Comparison of ENCODE assay signal across 16 cellular contexts in genomic region chr7:78691584-78691983, GRCh38.
"Had no signal": no experiment of that assay in that cellular context is flagged by ENCODE, and none has a peak within 500 bp of the region (broad histone marks: within the 10 kb centered on the region; RNA-seq: fewer than 3 reads in every experiment).

No MANE protein-coding gene starts in this region.

- H3K27ac Mint-ChIP-seq: activated CD4-positive, alpha-beta T cell treated with anti-CD3 and anti-CD28 coated beads, Interleukin-2, amount 10 ng/mL, durations not matched to agents 24 days and 14 days; activated naive CD4-positive, alpha-beta T cell treated with anti-CD3 and anti-CD28 coated beads, Interleukin-2, amount 50 U/mL, for 72 hours; activated T-cell treated with anti-CD3 and anti-CD28 coated beads, Interleukin-2, amount 50 U/mL, for 72 hours had no signal

- H3K27me3 Mint-ChIP-seq: activated CD4-positive, alpha-beta T cell treated with anti-CD3 and anti-CD28 coated beads, Interleukin-2, amount 10 ng/mL, durations not matched to agents 24 days and 14 days had no signal

- H3K9me3 Mint-ChIP-seq: activated CD4-positive, alpha-beta T cell treated with anti-CD3 and anti-CD28 coated beads, Interleukin-2, amount 10 ng/mL, durations not matched to agents 24 days and 14 days had no signal

- H3K36me3 Mint-ChIP-seq: activated naive CD4-positive, alpha-beta T cell treated with anti-CD3 and anti-CD28 coated beads, Interleukin-2, amount 50 U/mL, for 72 hours had no signal

- H3K9me3 ChIP-seq: esophagus muscularis mucosa, pancreas, stomach, testis, upper lobe of left lung had no signal

- ATAC-seq: activated naive CD4-positive, alpha-beta T cell treated with anti-CD3 and anti-CD28 coated beads, Interleukin-2, amount 50 U/mL, for 72 hours; activated T-cell treated with anti-CD3 and anti-CD28 coated beads, Interleukin-2, amount 50 U/mL, for 72 hours; left lobe of liver; pancreas had no signal

- FAIRE-seq: keratinocyte, pancreas had no signal

- H3K4me1 Mint-ChIP-seq: activated CD4-positive, alpha-beta T cell treated with anti-CD3 and anti-CD28 coated beads, Interleukin-2, amount 10 ng/mL, durations not matched to agents 24 days and 14 days had no signal

- H3K27me3 ChIP-seq: esophagus muscularis mucosa, pancreas, stomach, testis, upper lobe of left lung had no signal

- H3K4me3 ChIP-seq: esophagus muscularis mucosa, pancreas, stomach, testis, upper lobe of left lung had no signal

- H3K4me3 Mint-ChIP-seq: activated CD4-positive, alpha-beta T cell treated with anti-CD3 and anti-CD28 coated beads, Interleukin-2, amount 10 ng/mL, durations not matched to agents 24 days and 14 days; activated T-cell treated with anti-CD3 and anti-CD28 coated beads, Interleukin-2, amount 50 U/mL, for 72 hours had no signal

- H3K4me1 ChIP-seq: esophagus muscularis mucosa, pancreas, stomach, testis, upper lobe of left lung had no signal

- DNase-seq: activated CD4-positive, alpha-beta T cell treated with anti-CD3 and anti-CD28 coated beads, Interleukin-2, amount 10 ng/mL, durations not matched to agents 24 days and 14 days; activated CD4-positive, CD25-positive, alpha-beta regulatory T cell; activated CD8-positive, alpha-beta memory T cell treated with anti-CD3 and anti-CD28 coated beads, Interleukin-2, amount 50 U/mL, for 48 hours; activated gamma-delta T cell; activated T-cell treated with anti-CD3 and anti-CD28 coated beads, Interleukin-2, amount 50 U/mL, for 72 hours; hippocampal formation; pancreas; stimulated activated CD4-positive, alpha-beta T cell treated with anti-CD3 and anti-CD28 coated beads, Interleukin-12 subunit alpha, Interleukin-12 subunit beta, amount 100 ng/mL, for 4 hours; stimulated activated CD4-positive, alpha-beta T cell treated with anti-CD3 and anti-CD28 coated beads, Interleukin-2, amount 100 ng/mL, for 24 hours; stomach; testis; upper lobe of left lung had no signal

- H3K36me3 ChIP-seq: esophagus muscularis mucosa, pancreas, stomach, upper lobe of left lung had no signal
